25 cellular contexts compared by ENCODE assay signal in the genomic region with DNA sequence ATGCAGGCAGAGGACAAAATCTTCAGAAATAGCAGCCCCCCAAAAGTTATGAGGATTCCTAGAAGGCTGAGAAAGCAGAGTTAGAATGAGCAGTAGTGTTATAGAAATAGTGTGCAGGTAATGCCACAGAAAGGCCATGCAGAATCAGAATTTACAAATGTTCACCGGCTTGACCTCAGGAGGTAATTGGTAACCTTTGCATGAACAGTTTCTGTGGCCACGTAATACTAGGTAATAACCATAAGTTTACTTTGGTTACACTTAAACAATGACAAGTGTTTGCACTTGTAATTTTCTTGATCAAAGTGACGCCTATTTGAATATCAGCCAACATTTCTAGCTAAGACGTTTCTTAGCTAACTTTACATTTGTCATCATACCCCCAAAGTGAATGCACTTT.
"Had no signal": no experiment of that assay in that cellular context is flagged by ENCODE, and none has a peak within 500 bp of the region (broad histone marks: within the 10 kb centered on the region; RNA-seq: fewer than 3 reads in every experiment).

No MANE protein-coding gene starts in this region.

- DNase-seq: activated B cell treated with CpG ODN at 0.5 μM for 24 hours; activated CD4-positive, alpha-beta memory T cell treated with anti-CD3 and anti-CD28 coated beads for 36 hours; activated CD4-positive, alpha-beta T cell treated with anti-CD3 and anti-CD28 coated beads for 1 hour; activated CD4-positive, alpha-beta T cell treated with anti-CD3 and anti-CD28 coated beads, Interleukin-2, amount 10 ng/mL, durations not matched to agents 24 days and 14 days; activated CD8-positive, alpha-beta memory T cell treated with anti-CD3 and anti-CD28 coated beads for 24 hours; activated effector memory CD4-positive, alpha-beta T cell treated with anti-CD3 and anti-CD28 coated beads, Interleukin-2, amount 50 U/mL, for 16 hours; activated naive CD4-positive, alpha-beta T cell treated with Interleukin-2 at 50 U/mL for 16 hours; activated naive CD8-positive, alpha-beta T cell treated with anti-CD3 and anti-CD28 coated beads, Interleukin-2, amount 50 U/mL, for 24 hours; activated T-cell treated with anti-CD3 and anti-CD28 coated beads, Interleukin-2, amount 50 U/mL, for 4 hours; amniotic stem cell; Karpas-422; MM.1S; NCI-H1694; NCI-H2029; NCI-H2107; NCI-H2171 treated with DMSO at 0.1 percent for 48 hours; NCI-H226; NCI-H82; SHP77 treated with DMSO at 0.1 percent for 48 hours had no signal

- H3K36me3 ChIP-seq: cardiac muscle cell had no signal

- H3K4me3 ChIP-seq: cardiac muscle cell, K562 had no signal

- H3K27me3 Mint-ChIP-seq: activated B cell treated with CpG ODN at 0.5 μM for 24 hours; activated CD4-positive, alpha-beta memory T cell treated with anti-CD3 and anti-CD28 coated beads for 36 hours; activated CD4-positive, alpha-beta T cell treated with anti-CD3 and anti-CD28 coated beads, Interleukin-2, amount 10 ng/mL, durations not matched to agents 24 days and 14 days; activated naive CD8-positive, alpha-beta T cell treated with anti-CD3 and anti-CD28 coated beads, Interleukin-2, amount 50 U/mL, for 24 hours had no signal

- H3K36me3 Mint-ChIP-seq: activated CD4-positive, alpha-beta memory T cell treated with anti-CD3 and anti-CD28 coated beads for 36 hours; activated naive CD4-positive, alpha-beta T cell treated with anti-CD3 and anti-CD28 coated beads, Interleukin-2, amount 50 U/mL, for 72 hours; brain had no signal

- H3K9me3 Mint-ChIP-seq: activated B cell treated with CpG ODN at 0.5 μM for 24 hours; activated CD4-positive, alpha-beta memory T cell treated with anti-CD3 and anti-CD28 coated beads for 36 hours; activated CD4-positive, alpha-beta T cell treated with anti-CD3 and anti-CD28 coated beads, Interleukin-2, amount 10 ng/mL, durations not matched to agents 24 days and 14 days; activated naive CD4-positive, alpha-beta T cell treated with anti-CD3 and anti-CD28 coated beads, Interleukin-2, amount 50 U/mL, for 72 hours; activated naive CD8-positive, alpha-beta T cell treated with anti-CD3 and anti-CD28 coated beads, Interleukin-2, amount 50 U/mL, for 24 hours; activated T-cell treated with anti-CD3 and anti-CD28 coated beads, Interleukin-2, amount 50 U/mL, for 4 hours; brain; T-helper 1 cell treated with Interleukin-12 subunit alpha and Interleukin-12 subunit beta and Interleukin-4 antibody, amounts not matched to agents 30 μg/mL and 1 μg/mL, for 36 hours had no signal

- FAIRE-seq: astrocyte, K562 had no signal

- H3K4me1 Mint-ChIP-seq: activated B cell treated with CpG ODN at 0.5 μM for 24 hours; activated CD4-positive, alpha-beta T cell treated with anti-CD3 and anti-CD28 coated beads, Interleukin-2, amount 10 ng/mL, durations not matched to agents 24 days and 14 days; activated naive CD8-positive, alpha-beta T cell treated with anti-CD3 and anti-CD28 coated beads, Interleukin-2, amount 50 U/mL, for 24 hours had no signal

- H3K4me3 Mint-ChIP-seq: activated B cell treated with CpG ODN at 0.5 μM for 24 hours; activated CD4-positive, alpha-beta memory T cell treated with anti-CD3 and anti-CD28 coated beads for 36 hours; activated CD4-positive, alpha-beta T cell treated with anti-CD3 and anti-CD28 coated beads, Interleukin-2, amount 10 ng/mL, durations not matched to agents 24 days and 14 days; activated naive CD8-positive, alpha-beta T cell treated with anti-CD3 and anti-CD28 coated beads, Interleukin-2, amount 50 U/mL, for 24 hours; activated T-cell treated with anti-CD3 and anti-CD28 coated beads, Interleukin-2, amount 50 U/mL, for 4 hours; brain; T-helper 1 cell treated with Interleukin-12 subunit alpha and Interleukin-12 subunit beta and Interleukin-4 antibody, amounts not matched to agents 30 μg/mL and 1 μg/mL, for 36 hours had no signal

- H3K27ac Mint-ChIP-seq: activated B cell treated with CpG ODN at 0.5 μM for 24 hours; activated CD4-positive, alpha-beta memory T cell treated with anti-CD3 and anti-CD28 coated beads for 36 hours; activated CD4-positive, alpha-beta T cell treated with anti-CD3 and anti-CD28 coated beads, Interleukin-2, amount 10 ng/mL, durations not matched to agents 24 days and 14 days; activated naive CD4-positive, alpha-beta T cell treated with anti-CD3 and anti-CD28 coated beads, Interleukin-2, amount 50 U/mL, for 72 hours; activated naive CD8-positive, alpha-beta T cell treated with anti-CD3 and anti-CD28 coated beads, Interleukin-2, amount 50 U/mL, for 24 hours; brain; T-helper 1 cell treated with Interleukin-12 subunit alpha and Interleukin-12 subunit beta and Interleukin-4 antibody, amounts not matched to agents 30 μg/mL and 1 μg/mL, for 36 hours had no signal

- ATAC-seq: activated naive CD4-positive, alpha-beta T cell treated with anti-CD3 and anti-CD28 coated beads, Interleukin-2, amount 50 U/mL, for 72 hours; activated naive CD8-positive, alpha-beta T cell treated with anti-CD3 and anti-CD28 coated beads, Interleukin-2, amount 50 U/mL, for 24 hours; activated T-cell treated with anti-CD3 and anti-CD28 coated beads, Interleukin-2, amount 50 U/mL, for 4 hours; K562 had no signal

- H3K27me3 ChIP-seq: cardiac muscle cell had no signal
